In the genomic region with DNA sequence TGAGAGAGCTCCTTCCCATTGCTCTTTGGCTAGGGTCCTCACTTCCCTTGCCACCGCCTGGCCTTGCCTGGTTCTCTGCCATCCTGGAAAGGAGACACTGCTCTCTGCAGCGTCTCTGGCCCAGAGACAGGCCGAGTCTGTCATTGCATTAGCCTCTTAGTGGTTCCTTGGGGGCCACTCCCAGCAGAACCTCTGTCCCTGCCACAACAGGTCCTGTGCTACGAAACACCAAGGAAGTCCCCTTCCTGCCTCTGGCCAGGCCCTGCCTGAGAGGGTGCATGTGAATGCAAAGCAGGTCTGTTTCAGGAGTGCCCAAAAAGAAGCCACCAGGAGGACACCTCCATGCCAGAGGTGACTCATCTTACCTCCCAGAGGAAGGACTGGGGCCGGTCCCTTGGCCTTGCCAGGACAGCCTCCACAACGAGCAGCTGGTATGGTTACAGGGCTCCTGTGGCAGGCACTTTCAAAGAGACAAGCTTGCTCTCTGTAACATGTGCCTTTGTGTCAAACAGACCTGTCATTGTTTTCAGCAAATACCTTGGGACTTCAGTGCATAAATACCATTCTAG, we compare ENCODE assay signal across 8 cellular contexts. TPM values are rescaled to one million over a fixed set of nuclear protein-coding genes. Genes with fewer than 3 reads are reported as not detected.
A peak's percentile ranks its signal among the peaks of the same experiment; 100 is the strongest.
DNase-seq lines count a peak whose midpoint lies in the region; ATAC-seq and TF ChIP-seq lines count a peak whose summit lies in the region.

No MANE protein-coding gene starts in this region.

- H3K4me1 ChIP-seq in OCI-LY3 (ENCODE audit: low read length) (peaks cover 13% of the 10 kb centered on the region), spleen (peaks cover 6 to 33% (median 25%) of the 10 kb centered on the region in 6 donors)

- H3K4me2 ChIP-seq in OCI-LY3 (ENCODE audit: low read length), result peak overlapping the region; percentile 2; the same call in 1 of the 2 replicates

- no peak for TF ChIP-seq CTCF in OCI-LY3 (IDR thresholded peaks at IDR 0.05; ENCODE audit: low read depth, low read length)
- no peak for TF ChIP-seq CTCF in fibroblast of mammary gland (conservative IDR thresholded peaks at IDR 0.05; ENCODE audit: control insufficient read depth, insufficient read depth, low read depth, low read length)
- TF ChIP-seq CTCF in spleen (IDR thresholded peaks at IDR 0.05 in 8 of 11, conservative IDR thresholded peaks at IDR 0.05 in 3 of 11), result no peak

- 37 to 61% (median 41%) methylated on average over 5 to 6 of the region's 6 CpGs for WGBS in spleen, 5 donors

- TF ChIP-seq POLR2A in spleen (IDR thresholded peaks at IDR 0.05), result no peak

- H3K36me3 ChIP-seq in OCI-LY3 (replicated peaks; ENCODE audit: low read depth, low read length) (no peaks in the 10 kb centered on the region), spleen (peaks cover 0 to 12% (median 8%) of the 10 kb centered on the region in 6 donors)

- H4K20me1 ChIP-seq in OCI-LY3 (ENCODE audit: insufficient read depth, low read length), result no peaks in the 10 kb centered on the region

- H3K27me3 ChIP-seq in OCI-LY3 (ENCODE audit: low read depth, low read length) (no peaks in the 10 kb centered on the region), spleen (replicated peaks in 1 of 7) (no peaks in the 10 kb centered on the region)

- H2AFZ ChIP-seq in OCI-LY3 (ENCODE audit: low read depth, low read length), result no peak overlapping the region

- DNase-seq in A172 (ENCODE audit: low spot score) (peak; percentile 25), fibroblast of mammary gland (ENCODE audit: low read depth) (peak; percentile 20), spleen (peak; percentile 73), DMS79 (lab: John Stamatoyannopoulos, UW) (no peak)
- no peak for DNase-seq in stimulated activated naive CD4-positive, alpha-beta T cell treated with Interleukin-2 at 50 U/mL for 16 hours (lab: John Stamatoyannopoulos, UW)

- no peak overlapping the region for H3K27ac ChIP-seq in OCI-LY3 (ENCODE audit: low read length)
- peak overlapping the region in 5 of 8 donors; percentile 20 to 69 (median 51) for H3K27ac ChIP-seq in spleen

- peak; percentile 35 for ATAC-seq in GM18508 (IDR thresholded peaks at IDR 0.05; ENCODE audit: insufficient read depth, unreplicated experiment)
- peak; percentile 53 for ATAC-seq in HG02884 (IDR thresholded peaks at IDR 0.05; ENCODE audit: unreplicated experiment)

- H3K9ac ChIP-seq in OCI-LY3 (ENCODE audit: low read length), result no peak overlapping the region

- intact Hi-C loops in spleen (cut with DNase I; ENCODE audit: low total_unique reads), result no loop called here

- H3K9me3 ChIP-seq in OCI-LY3 (ENCODE audit: insufficient read depth, low read length), result no peaks in the 10 kb centered on the region
- peaks cover 0 to 6% (median 0%) of the 10 kb centered on the region in 8 donors for H3K9me3 ChIP-seq in spleen

- no peak overlapping the region for H3K4me3 ChIP-seq in OCI-LY3 (ENCODE audit: low read length)
- no peak overlapping the region for H3K4me3 ChIP-seq in fibroblast of mammary gland (ENCODE audit: control insufficient read depth, low read depth, low read length)
- peak overlapping the region in 2 of 8 donors; percentile 24 to 46 for H3K4me3 ChIP-seq in spleen

- no peaks in the 10 kb centered on the region for H3K79me2 ChIP-seq in OCI-LY3 (ENCODE audit: low read length)

RNA-seq across cellular contexts. Expression of a gene that starts 59.6 kb away (rescaled TPM):
- total RNA-seq in A172 (2014; rRNA removed; shearing (Covaris generic)), result 68.1 and 93.2 TPM in 2 replicates
- total RNA-seq in spleen, result 10 to 100 TPM; 48.7 to 76.9 (median 58.4) TPM
- 10 to 100 TPM; 17.0 to 23.5 (median 18.6) TPM for polyA plus RNA-seq in spleen

Comparison
In these comparisons a context has a peak if more than half of its experiments do, and no peak if none do; other contexts are left out.
1. DNase-seq: peak in A172 (single experiment), fibroblast of mammary gland (single experiment) and spleen (single experiment); none in DMS79 (single experiment) and stimulated activated naive CD4-positive, alpha-beta T cell treated with Interleukin-2 at 50 U/mL for 16 hours (single experiment).